ENCODE assay signal across 21 cellular contexts in genomic region chrX:2348225-2348624, GRCh38.
DNase-seq lines count a peak whose midpoint lies in the region; ATAC-seq and TF ChIP-seq lines count a peak whose summit lies in the region.
"Had no signal": no experiment of that assay in that cellular context is flagged by ENCODE, and none has a peak within 500 bp of the region (broad histone marks: within the 10 kb centered on the region; RNA-seq: fewer than 3 reads in every experiment).

No MANE protein-coding gene starts in this region.

- no peak overlapping the region for H4K8ac ChIP-seq in neuronal stem cell (ENCODE audit: low read depth, low read length)

- POLR2A ChIA-PET in A673 (lab: Charles Lee; ENCODE audit: low non-redundant PET): no interaction called here

- no peak overlapping the region for H2BK15ac ChIP-seq in neuronal stem cell (ENCODE audit: low read length)

- ATAC-seq in right cardiac atrium (no peak), Right ventricle myocardium inferior (no peak)
- ATAC-seq: CD8-positive, alpha-beta T cell; GM12878; HCT116 had no signal

- H3K4me1 ChIP-seq in right cardiac atrium (ENCODE audit: control insufficient read depth, insufficient read depth, low read length) (peaks cover 2% of the 10 kb centered on the region), SJSA1 (replicated peaks) (peaks cover 57% of the 10 kb centered on the region), neuronal stem cell (ENCODE audit: control insufficient read depth in 2 of 2, insufficient read depth in 1 of 2, low read depth in 1 of 2, low read length in 2 of 2) (peaks cover 10 to 14% of the 10 kb centered on the region in 2 donors), A673 (ENCODE audit: insufficient read depth, low read length, poor library complexity, severe bottlenecking) (no peaks in the 10 kb centered on the region)
- H3K4me1 ChIP-seq: BLaER1 had no signal

- CTCF ChIA-PET in A673 (lab: Charles Lee): no interaction called here

- H4K91ac ChIP-seq in neuronal stem cell (ENCODE audit: low read depth, low read length, poor library complexity): no peak overlapping the region

- H3K4me3 ChIP-seq in right cardiac atrium (ENCODE audit: low read length) (no peak overlapping the region), SJSA1 (peak overlapping the region; percentile 1; the same call in 1 of the 2 replicates), neuronal stem cell (ENCODE audit: low read length in 2 of 2) (no peak overlapping the region), A673 (ENCODE audit: low read depth, low read length, poor library complexity, severe bottlenecking) (no peak overlapping the region)
- H3K4me3 ChIP-seq: BLaER1, GM12878, GM23248 had no signal

- no peak overlapping the region for H2BK5ac ChIP-seq in neuronal stem cell (ENCODE audit: low read length)

- no peak for DNase-seq in right cardiac atrium
- DNase-seq in Right ventricle myocardium inferior (ENCODE audit: missing footprints): no peak
- DNase-seq in SJSA1 (ENCODE audit: low read depth in 1 of 2, low spot score in 2 of 2): peak in 1 of 2 experiments; percentile 75
- DNase-seq in mesothelial cell of epicardium (ENCODE audit: low spot score in 2 of 2, unreplicated experiment in 2 of 2): no peak
- peak; percentile 8 for DNase-seq in neuronal stem cell (ENCODE audit: low spot score)
- DNase-seq in A673 (ENCODE audit: low spot score): no peak
- no peak for DNase-seq in inferior parietal cortex (ENCODE audit: extremely low spot score)
- no peak for DNase-seq in mesenteric fat pad (ENCODE audit: low spot score)
- DNase-seq: CD4-positive, CD25-positive, alpha-beta regulatory T cell; CD8-positive, alpha-beta T cell; DMS 273 treated with DMSO at 0.1 percent for 48 hours; DMS79; EL; GDM1; GM23248; H7 had no signal

- H2AFZ ChIP-seq in neuronal stem cell (ENCODE audit: low read length): no peak overlapping the region
- H2AFZ ChIP-seq: GM23248 had no signal

- H3K27ac Mint-ChIP-seq in mesothelial cell of epicardium: peak overlapping the region; percentile 0
- H3K27ac Mint-ChIP-seq: B cell; CD4-positive, CD25-positive, alpha-beta regulatory T cell; CD8-positive, alpha-beta T cell had no signal

- H3K9me3 ChIP-seq in right cardiac atrium (ENCODE audit: control insufficient read depth, low read length) (no peaks in the 10 kb centered on the region), SJSA1 (replicated peaks) (no peaks in the 10 kb centered on the region), neuronal stem cell (replicated peaks in 1 of 2; ENCODE audit: control insufficient read depth in 2 of 2, insufficient read depth in 1 of 2, low read depth in 1 of 2, low read length in 2 of 2) (peaks cover 2 to 16% of the 10 kb centered on the region in 2 donors), A673 (ENCODE audit: low read depth, low read length, poor library complexity, severe bottlenecking) (no peaks in the 10 kb centered on the region)

- H3K4me2 ChIP-seq in neuronal stem cell (ENCODE audit: insufficient read depth, low read length, poor library complexity, severe bottlenecking): no peak overlapping the region
- H3K4me2 ChIP-seq: BLaER1 had no signal

- no peak overlapping the region for H3K18ac ChIP-seq in neuronal stem cell (ENCODE audit: low read length)

- H2AK5ac ChIP-seq in neuronal stem cell (ENCODE audit: low read depth, low read length): no peak overlapping the region

- H3K9ac ChIP-seq in neuronal stem cell (ENCODE audit: low read depth, low read length, poor library complexity): no peak overlapping the region
- H3K9ac ChIP-seq: BLaER1, GM23248 had no signal

- WGBS in right cardiac atrium: 80% methylated on average over 5 of the region's 5 CpGs
- WGBS in neuronal stem cell (ENCODE audit: extremely low coverage in 2 of 2, insufficient read length in 2 of 2, insufficient replicate concordance in 1 of 2), 2 donors: no CpG with 5 or more reads among the region's 5 CpGs

- no peak overlapping the region for H3K4me3 Mint-ChIP-seq in mesothelial cell of epicardium
- H3K4me3 Mint-ChIP-seq: B cell; CD4-positive, CD25-positive, alpha-beta regulatory T cell; CD8-positive, alpha-beta T cell had no signal

- no peaks in the 10 kb centered on the region for H3K36me3 ChIP-seq in SJSA1
- H3K36me3 ChIP-seq in neuronal stem cell (replicated peaks in 1 of 2; ENCODE audit: control insufficient read depth in 2 of 2, insufficient read depth in 2 of 2, low read length in 2 of 2): peaks cover 0 to 2% of the 10 kb centered on the region in 2 donors
- no peaks in the 10 kb centered on the region for H3K36me3 ChIP-seq in A673 (ENCODE audit: insufficient read depth, low read length, poor library complexity, severe bottlenecking)

- no peaks in the 10 kb centered on the region for H3K27me3 Mint-ChIP-seq in mesothelial cell of epicardium (ENCODE audit: low read depth)
- H3K27me3 Mint-ChIP-seq: B cell; CD4-positive, CD25-positive, alpha-beta regulatory T cell had no signal

- peaks cover 4% of the 10 kb centered on the region for H3K79me1 ChIP-seq in neuronal stem cell (ENCODE audit: low read depth, low read length)

- H3K4me1 Mint-ChIP-seq in mesothelial cell of epicardium: no peaks in the 10 kb centered on the region

- BruUV-seq in A673 (replicated peaks; lab: Mats Ljungman, UMichigan): no TSS peak

- H3K27me3 ChIP-seq in right cardiac atrium (ENCODE audit: control insufficient read depth, insufficient read depth) (no peaks in the 10 kb centered on the region), SJSA1 (replicated peaks) (no peaks in the 10 kb centered on the region), neuronal stem cell (ENCODE audit: control insufficient read depth in 3 of 3, insufficient read depth in 3 of 3, low read depth in 1 of 3, low read length in 3 of 3) (peaks cover 0 to 2% (median 0%) of the 10 kb centered on the region in 3 experiments), A673 (replicated peaks; ENCODE audit: insufficient read depth, low read depth, low read length, poor library complexity) (no peaks in the 10 kb centered on the region)
- H3K27me3 ChIP-seq: BLaER1 had no signal

- H3K14ac ChIP-seq in neuronal stem cell (ENCODE audit: low read length): no peak overlapping the region

- no peak overlapping the region for H3K23ac ChIP-seq in neuronal stem cell (ENCODE audit: low read depth, low read length, poor library complexity)

- no peak overlapping the region for H2BK120ac ChIP-seq in neuronal stem cell (ENCODE audit: low read depth, low read length)

- H3K36me3 Mint-ChIP-seq in mesothelial cell of epicardium: peaks cover 45% of the 10 kb centered on the region

- intact Hi-C loops in right cardiac atrium (cut with DNase I): no loop called here
- intact Hi-C loops in Right ventricle myocardium inferior (cut with DNase I): no loop called here
- intact Hi-C loops in A673 (cut with micrococcal nuclease; ENCODE audit: unreplicated experiment): no loop called here

- peaks cover 28% of the 10 kb centered on the region for H3K9me3 Mint-ChIP-seq in mesothelial cell of epicardium

- H2BK12ac ChIP-seq in neuronal stem cell (ENCODE audit: low read length): no peak overlapping the region

- TF ChIP-seq CTCF in mesothelial cell of epicardium (IDR thresholded peaks at IDR 0.05; ENCODE audit: unreplicated experiment) (no peak), A673 (conservative IDR thresholded peaks at IDR 0.05; ENCODE audit: low read depth, low read length) (no peak)

- H3K27ac ChIP-seq in right cardiac atrium (ENCODE audit: low read length) (peak overlapping the region; percentile 46), SJSA1 (peak overlapping the region; percentile 27), neuronal stem cell (replicated peaks; ENCODE audit: low read length) (no peak overlapping the region), A673 (ENCODE audit: low read depth, low read length, poor library complexity, severe bottlenecking) (no peak overlapping the region)
- H3K27ac ChIP-seq: BLaER1, C4-2B, GM23248 had no signal

- no peak overlapping the region for H3K4ac ChIP-seq in neuronal stem cell (ENCODE audit: low read length)

Comparison
In these comparisons a context has a peak if more than half of its experiments do, and no peak if none do; other contexts are left out.
1. H3K27ac ChIP-seq: peak in right cardiac atrium (single experiment) and SJSA1 (single experiment); none in neuronal stem cell (single experiment) and A673 (single experiment).